12 cellular contexts compared by ENCODE assay signal in genomic region chr4:4857001-4857808, GRCh38. TPM values are rescaled to one million over a fixed set of nuclear protein-coding genes. Genes with fewer than 3 reads are reported as not detected.
DNase-seq lines count a peak whose midpoint lies in the region; ATAC-seq and TF ChIP-seq lines count a peak whose summit lies in the region.
"Had no signal": no experiment of that assay in that cellular context is flagged by ENCODE, and none has a peak within 500 bp of the region (broad histone marks: within the 10 kb centered on the region; RNA-seq: fewer than 3 reads in every experiment).

No MANE protein-coding gene starts in this region.

- H3K27ac Mint-ChIP-seq in neural crest cell (ENCODE audit: unreplicated experiment), result no peak overlapping the region

- intact Hi-C loops in dorsolateral prefrontal cortex (cut with DNase I), result loop anchor here (5.0 to 10.0 kb wide), 2 partner anchors 95 to 372 kb away; no protein-coding TSS in a partner anchor

- H3K4me1 Mint-ChIP-seq in neural crest cell, result peaks cover 75% of the 10 kb centered on the region

- peaks cover 39 to 67% (median 43%) of the 10 kb centered on the region in 10 experiments; a peak in 19 of 20 replicates for H3K4me1 ChIP-seq in BLaER1 treated with 17β-estradiol and CSF1 and Interleukin-3, amounts not matched to agents 10 nM and 100 nM

- H3K4me3 ChIP-seq in BLaER1 treated with 17β-estradiol and CSF1 and Interleukin-3, amounts not matched to agents 10 nM and 100 nM, result peak overlapping the region in 4 of 10 experiments; percentile 45 to 52 (median 48); a peak in 5 of 20 replicates
- H3K4me3 ChIP-seq in dorsolateral prefrontal cortex, result peak overlapping the region in 48 of 59 donors; percentile 2 to 71 (median 38)
- H3K4me3 ChIP-seq: K562 had no signal

- no peak overlapping the region for H3K9ac ChIP-seq in BLaER1 treated with 17β-estradiol and CSF1 and Interleukin-3, amounts not matched to agents 10 nM and 100 nM

- H3K27me3 Mint-ChIP-seq in neural crest cell (ENCODE audit: low read depth), result peaks cover 90% of the 10 kb centered on the region

- H3K27me3 ChIP-seq in BLaER1 treated with 17β-estradiol and CSF1 and Interleukin-3, amounts not matched to agents 10 nM and 100 nM, result peaks cover 99 to 100% (median 100%) of the 10 kb centered on the region in 11 experiments
- H3K27me3 ChIP-seq in dorsolateral prefrontal cortex, result peaks cover 10 to 100% (median 87%) of the 10 kb centered on the region in 45 donors

- H3K36me3 ChIP-seq in BLaER1 treated with 17β-estradiol and CSF1 and Interleukin-3, amounts not matched to agents 10 nM and 100 nM, result no peaks in the 10 kb centered on the region
- H3K36me3 ChIP-seq: right lobe of liver had no signal

- H3K4me3 Mint-ChIP-seq in neural crest cell, result peak overlapping the region; percentile 84

- H3K36me3 Mint-ChIP-seq in neural crest cell (ENCODE audit: low read depth), result no peaks in the 10 kb centered on the region

- H3K27ac ChIP-seq in BLaER1 treated with 17β-estradiol and CSF1 and Interleukin-3, amounts not matched to agents 10 nM and 100 nM, result no peak overlapping the region
- H3K27ac ChIP-seq in dorsolateral prefrontal cortex, result peak overlapping the region in 7 of 59 donors; percentile 3 to 76 (median 46)
- H3K27ac ChIP-seq: right lobe of liver had no signal

- H3K9me3 ChIP-seq in BLaER1 treated with 17β-estradiol and CSF1 and Interleukin-3, amounts not matched to agents 10 nM and 100 nM (replicated peaks in 1 of 11), result peaks cover 0 to 13% (median 0%) of the 10 kb centered on the region in 11 experiments; a peak in 5 of 22 replicates
- H3K9me3 ChIP-seq: right lobe of liver had no signal

- H4K20me1 ChIP-seq in BLaER1 treated with 17β-estradiol and CSF1 and Interleukin-3, amounts not matched to agents 10 nM and 100 nM, result peaks cover 0 to 97% (median 84%) of the 10 kb centered on the region in 11 experiments; a peak in 19 of 22 replicates

- no peak for ATAC-seq in GM18502 (IDR thresholded peaks at IDR 0.05; ENCODE audit: poor library complexity, unreplicated experiment)
- ATAC-seq: K562, right lobe of liver had no signal

- peak overlapping the region in 7 of 11 experiments; percentile 62 to 95 (median 71); a peak in 11 of 22 replicates for H3K4me2 ChIP-seq in BLaER1 treated with 17β-estradiol and CSF1 and Interleukin-3, amounts not matched to agents 10 nM and 100 nM

- peak; percentile 58 for DNase-seq in ELF-1 (ENCODE audit: low read depth, low spot score)
- DNase-seq in dorsolateral prefrontal cortex, result no peak
- DNase-seq in neural crest cell (ENCODE audit: low read depth, low spot score), result no peak
- DNase-seq in DMS153 treated with DMSO at 0.1 percent for 48 hours (lab: John Stamatoyannopoulos, UW; ENCODE audit: unreplicated experiment), result no peak
- no peak for DNase-seq in GM19240 (ENCODE audit: insufficient read length, low spot score)
- DNase-seq in medulla oblongata (ENCODE audit: extremely low spot score), result no peak
- DNase-seq: DMS153, NCI-H2171, right lobe of liver had no signal

- H3K9me3 Mint-ChIP-seq in neural crest cell, result no peaks in the 10 kb centered on the region

- TF ChIP-seq CTCF in dorsolateral prefrontal cortex (IDR thresholded peaks at IDR 0.05 in 54 of 56, conservative IDR thresholded peaks at IDR 0.05 in 2 of 56; ENCODE audit: low read depth in 1 of 56, partially characterized antibody in 56 of 56), result no peak
- no peak for TF ChIP-seq CTCF in neural crest cell (conservative IDR thresholded peaks at IDR 0.05)

RNA-seq across cellular contexts. Expression of gene MSX1, which starts 2.3 kb away (rescaled TPM):
- 10 to 100 TPM in 28 of 120 experiments, 1 to 10 TPM in 92; 1.9 to 28.3 (median 6.8) TPM for total RNA-seq in dorsolateral prefrontal cortex
- total RNA-seq in neural crest cell, result 2.2 and 2.5 TPM in 2 replicates
